ENCODE assay signal across 8 cellular contexts in genomic region chr6:132131777-132132176, GRCh38.
A peak's percentile ranks its signal among the peaks of the same experiment; 100 is the strongest.
DNase-seq lines count a peak whose midpoint lies in the region; ATAC-seq and TF ChIP-seq lines count a peak whose summit lies in the region.

No MANE protein-coding gene starts in this region.

- TF ChIP-seq POLR2A in tibial nerve (IDR thresholded peaks at IDR 0.05): no peak

- peak; percentile 1 to 62 (median 42) for DNase-seq in NCI-H1417 (lab: John Stamatoyannopoulos, UW)
- no peak for DNase-seq in NCI-H1417 treated with DMSO at 0.1 percent for 48 hours (lab: John Stamatoyannopoulos, UW)
- peak; percentile 21 for DNase-seq in iPS-NIHi11 (ENCODE audit: low spot score)
- no peak for DNase-seq in tibial nerve (ENCODE audit: low spot score in 2 of 2)
- no peak for DNase-seq in H7
- no peak for DNase-seq in activated CD4-positive, alpha-beta T cell treated with anti-CD3 and anti-CD28 coated beads, Interleukin-2, amount 50 U/mL, for 48 hours

- no peak for TF ChIP-seq CTCF in tibial nerve (IDR thresholded peaks at IDR 0.05)

- ATAC-seq in GM21423 (IDR thresholded peaks at IDR 0.05; ENCODE audit: unreplicated experiment): no peak

- no peaks in the 10 kb centered on the region for H3K36me3 ChIP-seq in tibial nerve
- no peaks in the 10 kb centered on the region for H3K36me3 ChIP-seq in H7 (replicated peaks; ENCODE audit: control insufficient read depth, insufficient read depth, low read length)

- TF ChIP-seq EP300 in tibial nerve (IDR thresholded peaks at IDR 0.05): peak in 1 of 2 donors; percentile 16

- H3K27me3 ChIP-seq in tibial nerve (no peaks in the 10 kb centered on the region), H7 (ENCODE audit: control insufficient read depth, insufficient read depth, low read length) (no peaks in the 10 kb centered on the region; the same call in 1 of the 2 replicates)

- H3K27ac ChIP-seq in adipose tissue (ENCODE audit: low read depth, low read length) (peak overlapping the region; percentile 43), tibial nerve (peak overlapping the region in 3 of 4 donors; percentile 17 to 82 (median 80))

- H3K4me1 ChIP-seq in tibial nerve: peaks cover 0 to 34% (median 23%) of the 10 kb centered on the region in 4 donors

- H3K9me3 ChIP-seq in tibial nerve: no peaks in the 10 kb centered on the region

- H3K4me3 ChIP-seq in tibial nerve: no peak overlapping the region
- H3K4me3 ChIP-seq in H7 (ENCODE audit: insufficient read depth, low read depth, low read length): no peak overlapping the region

- WGBS in adipose tissue, 3 donors: 42 to 77% (median 54%) methylated on average over 2 of the region's 2 CpGs
- WGBS in tibial nerve, 2 donors: 57 to 61% methylated on average over 2 of the region's 2 CpGs

Comparison
In these comparisons a context has a peak if more than half of its experiments do, and no peak if none do; other contexts are left out.
1. DNase-seq: peak in NCI-H1417 (3 of 3) and iPS-NIHi11 (single experiment); none in NCI-H1417 treated with DMSO at 0.1 percent for 48 hours (single experiment), tibial nerve (0 of 2), H7 (single experiment) and activated CD4-positive, alpha-beta T cell treated with anti-CD3 and anti-CD28 coated beads, Interleukin-2, amount 50 U/mL, for 48 hours (0 of 2).